ENCODE assay signal across 1 cellular context in the genomic region with DNA sequence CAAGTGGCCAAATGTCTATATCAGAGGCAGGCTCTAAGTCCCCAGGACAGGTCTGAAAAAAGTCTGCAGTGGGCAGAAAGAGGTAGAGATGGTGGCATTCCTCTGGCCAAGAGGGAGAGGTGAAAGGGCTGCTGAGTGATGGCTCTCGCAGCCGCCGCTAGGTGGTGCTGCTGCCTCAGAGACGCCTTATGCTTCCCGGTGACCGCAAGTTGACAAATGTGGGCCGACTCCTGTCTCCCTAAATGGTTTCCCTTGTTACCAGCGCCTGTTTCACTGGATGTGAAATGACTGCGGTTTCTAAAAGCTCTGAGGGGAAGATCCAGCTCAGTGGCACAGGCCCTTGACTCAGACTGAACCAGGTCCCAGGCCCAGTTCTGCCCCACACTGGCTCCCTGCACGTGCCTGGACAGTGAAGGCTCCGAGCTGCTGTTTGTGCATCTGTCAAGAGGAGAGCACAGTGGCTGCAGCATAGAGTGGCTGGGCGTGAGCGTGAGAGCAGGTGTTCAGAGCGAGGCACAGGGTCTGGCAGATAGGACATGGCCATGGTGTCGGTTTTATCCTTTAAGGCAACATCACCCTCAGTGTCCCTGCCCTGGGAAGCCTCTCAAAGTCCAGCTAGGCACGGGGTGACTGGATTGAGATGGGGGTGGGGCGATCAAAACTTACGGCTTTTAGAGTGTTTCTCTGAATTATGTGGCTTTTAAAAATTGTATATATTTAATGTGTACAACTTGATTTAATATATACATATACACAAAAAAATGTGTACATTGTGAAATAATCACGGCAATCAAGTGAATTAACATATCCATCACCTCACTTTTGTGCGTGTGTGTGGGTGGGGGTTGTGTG.
TF ChIP-seq lines count a peak whose summit lies in the region.

No MANE protein-coding gene starts in this region.

TF ChIP-seq in K562, 482 proteins besides CTCF, POLR2A, EP300 and RAD21 (continued from another document):
- TF ChIP-seq, protein P1, sequence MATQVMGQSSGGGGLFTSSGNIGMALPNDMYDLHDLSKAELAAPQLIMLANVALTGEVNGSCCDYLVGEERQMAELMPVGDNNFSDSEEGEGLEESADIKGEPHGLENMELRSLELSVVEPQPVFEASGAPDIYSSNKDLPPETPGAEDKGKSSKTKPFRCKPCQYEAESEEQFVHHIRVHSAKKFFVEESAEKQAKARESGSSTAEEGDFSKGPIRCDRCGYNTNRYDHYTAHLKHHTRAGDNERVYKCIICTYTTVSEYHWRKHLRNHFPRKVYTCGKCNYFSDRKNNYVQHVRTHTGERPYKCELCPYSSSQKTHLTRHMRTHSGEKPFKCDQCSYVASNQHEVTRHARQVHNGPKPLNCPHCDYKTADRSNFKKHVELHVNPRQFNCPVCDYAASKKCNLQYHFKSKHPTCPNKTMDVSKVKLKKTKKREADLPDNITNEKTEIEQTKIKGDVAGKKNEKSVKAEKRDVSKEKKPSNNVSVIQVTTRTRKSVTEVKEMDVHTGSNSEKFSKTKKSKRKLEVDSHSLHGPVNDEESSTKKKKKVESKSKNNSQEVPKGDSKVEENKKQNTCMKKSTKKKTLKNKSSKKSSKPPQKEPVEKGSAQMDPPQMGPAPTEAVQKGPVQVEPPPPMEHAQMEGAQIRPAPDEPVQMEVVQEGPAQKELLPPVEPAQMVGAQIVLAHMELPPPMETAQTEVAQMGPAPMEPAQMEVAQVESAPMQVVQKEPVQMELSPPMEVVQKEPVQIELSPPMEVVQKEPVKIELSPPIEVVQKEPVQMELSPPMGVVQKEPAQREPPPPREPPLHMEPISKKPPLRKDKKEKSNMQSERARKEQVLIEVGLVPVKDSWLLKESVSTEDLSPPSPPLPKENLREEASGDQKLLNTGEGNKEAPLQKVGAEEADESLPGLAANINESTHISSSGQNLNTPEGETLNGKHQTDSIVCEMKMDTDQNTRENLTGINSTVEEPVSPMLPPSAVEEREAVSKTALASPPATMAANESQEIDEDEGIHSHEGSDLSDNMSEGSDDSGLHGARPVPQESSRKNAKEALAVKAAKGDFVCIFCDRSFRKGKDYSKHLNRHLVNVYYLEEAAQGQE (CRISPR knock-in tag; IDR thresholded peaks at IDR 0.05; ENCODE audit: low read depth), result no peak
- TF ChIP-seq SMAD1 (IDR thresholded peaks at IDR 0.05; ENCODE audit: low read depth, low read length, partially characterized antibody) (no peak), ZNF175 (CRISPR knock-in tag; IDR thresholded peaks at IDR 0.05; ENCODE audit: low read depth) (no peak), ZNF445 (CRISPR knock-in tag; IDR thresholded peaks at IDR 0.05; ENCODE audit: low read depth) (no peak), PTRF (tag; IDR thresholded peaks at IDR 0.05) (no peak), ARNT (IDR thresholded peaks at IDR 0.05) (no peak), SREBF1 (IDR thresholded peaks at IDR 0.05; ENCODE audit: borderline replicate concordance, low read depth, low read length) (no peak), CCAR2 (IDR thresholded peaks at IDR 0.05; ENCODE audit: low read depth, low read length) (no peak), NFE2 (IDR thresholded peaks at IDR 0.05; ENCODE audit: low read depth) (no peak), MAFG (tag; conservative IDR thresholded peaks at IDR 0.05) (no peak), CHD4 (IDR thresholded peaks at IDR 0.05; ENCODE audit: insufficient read depth, insufficient replicate concordance, low read depth, low read length, poor library complexity, severe bottlenecking) (no peak), ZNF12 (CRISPR knock-in tag; IDR thresholded peaks at IDR 0.05) (no peak), CREM (IDR thresholded peaks at IDR 0.05; ENCODE audit: low read depth) (peak; percentile 43), ZNF311 (CRISPR knock-in tag; IDR thresholded peaks at IDR 0.05) (no peak), SLC30A9 (CRISPR knock-in tag; IDR thresholded peaks at IDR 0.05) (no peak), BHLHE40 (IDR thresholded peaks at IDR 0.05; ENCODE audit: low read length) (peak; percentile 60), MYNN (IDR thresholded peaks at IDR 0.05) (no peak), MYNN (CRISPR knock-in tag; IDR thresholded peaks at IDR 0.05) (no peak), NFATC3 (IDR thresholded peaks at IDR 0.05) (no peak), FOXK2 (conservative IDR thresholded peaks at IDR 0.05 in 1 of 2, IDR thresholded peaks at IDR 0.05 in 1 of 2; ENCODE audit: low read depth in 2 of 2) (peak; percentile 18 to 79; a peak in 3 of 4 replicates)
- TF ChIP-seq, protein P2, sequence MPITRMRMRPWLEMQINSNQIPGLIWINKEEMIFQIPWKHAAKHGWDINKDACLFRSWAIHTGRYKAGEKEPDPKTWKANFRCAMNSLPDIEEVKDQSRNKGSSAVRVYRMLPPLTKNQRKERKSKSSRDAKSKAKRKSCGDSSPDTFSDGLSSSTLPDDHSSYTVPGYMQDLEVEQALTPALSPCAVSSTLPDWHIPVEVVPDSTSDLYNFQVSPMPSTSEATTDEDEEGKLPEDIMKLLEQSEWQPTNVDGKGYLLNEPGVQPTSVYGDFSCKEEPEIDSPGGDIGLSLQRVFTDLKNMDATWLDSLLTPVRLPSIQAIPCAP (CRISPR knock-in tag; IDR thresholded peaks at IDR 0.05; ENCODE audit: borderline replicate concordance), result no peak
- TF ChIP-seq, protein P3, sequence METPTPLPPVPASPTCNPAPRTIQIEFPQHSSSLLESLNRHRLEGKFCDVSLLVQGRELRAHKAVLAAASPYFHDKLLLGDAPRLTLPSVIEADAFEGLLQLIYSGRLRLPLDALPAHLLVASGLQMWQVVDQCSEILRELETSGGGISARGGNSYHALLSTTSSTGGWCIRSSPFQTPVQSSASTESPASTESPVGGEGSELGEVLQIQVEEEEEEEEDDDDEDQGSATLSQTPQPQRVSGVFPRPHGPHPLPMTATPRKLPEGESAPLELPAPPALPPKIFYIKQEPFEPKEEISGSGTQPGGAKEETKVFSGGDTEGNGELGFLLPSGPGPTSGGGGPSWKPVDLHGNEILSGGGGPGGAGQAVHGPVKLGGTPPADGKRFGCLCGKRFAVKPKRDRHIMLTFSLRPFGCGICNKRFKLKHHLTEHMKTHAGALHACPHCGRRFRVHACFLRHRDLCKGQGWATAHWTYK (CRISPR knock-in tag; IDR thresholded peaks at IDR 0.05), result no peak
- TF ChIP-seq, protein P4, sequence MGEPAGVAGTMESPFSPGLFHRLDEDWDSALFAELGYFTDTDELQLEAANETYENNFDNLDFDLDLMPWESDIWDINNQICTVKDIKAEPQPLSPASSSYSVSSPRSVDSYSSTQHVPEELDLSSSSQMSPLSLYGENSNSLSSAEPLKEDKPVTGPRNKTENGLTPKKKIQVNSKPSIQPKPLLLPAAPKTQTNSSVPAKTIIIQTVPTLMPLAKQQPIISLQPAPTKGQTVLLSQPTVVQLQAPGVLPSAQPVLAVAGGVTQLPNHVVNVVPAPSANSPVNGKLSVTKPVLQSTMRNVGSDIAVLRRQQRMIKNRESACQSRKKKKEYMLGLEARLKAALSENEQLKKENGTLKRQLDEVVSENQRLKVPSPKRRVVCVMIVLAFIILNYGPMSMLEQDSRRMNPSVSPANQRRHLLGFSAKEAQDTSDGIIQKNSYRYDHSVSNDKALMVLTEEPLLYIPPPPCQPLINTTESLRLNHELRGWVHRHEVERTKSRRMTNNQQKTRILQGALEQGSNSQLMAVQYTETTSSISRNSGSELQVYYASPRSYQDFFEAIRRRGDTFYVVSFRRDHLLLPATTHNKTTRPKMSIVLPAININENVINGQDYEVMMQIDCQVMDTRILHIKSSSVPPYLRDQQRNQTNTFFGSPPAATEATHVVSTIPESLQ (CRISPR knock-in tag; IDR thresholded peaks at IDR 0.05), result no peak
- TF ChIP-seq, protein P5, sequence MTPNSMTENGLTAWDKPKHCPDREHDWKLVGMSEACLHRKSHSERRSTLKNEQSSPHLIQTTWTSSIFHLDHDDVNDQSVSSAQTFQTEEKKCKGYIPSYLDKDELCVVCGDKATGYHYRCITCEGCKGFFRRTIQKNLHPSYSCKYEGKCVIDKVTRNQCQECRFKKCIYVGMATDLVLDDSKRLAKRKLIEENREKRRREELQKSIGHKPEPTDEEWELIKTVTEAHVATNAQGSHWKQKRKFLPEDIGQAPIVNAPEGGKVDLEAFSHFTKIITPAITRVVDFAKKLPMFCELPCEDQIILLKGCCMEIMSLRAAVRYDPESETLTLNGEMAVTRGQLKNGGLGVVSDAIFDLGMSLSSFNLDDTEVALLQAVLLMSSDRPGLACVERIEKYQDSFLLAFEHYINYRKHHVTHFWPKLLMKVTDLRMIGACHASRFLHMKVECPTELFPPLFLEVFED (CRISPR knock-in tag; conservative IDR thresholded peaks at IDR 0.05), result no peak
- TF ChIP-seq, protein P6, sequence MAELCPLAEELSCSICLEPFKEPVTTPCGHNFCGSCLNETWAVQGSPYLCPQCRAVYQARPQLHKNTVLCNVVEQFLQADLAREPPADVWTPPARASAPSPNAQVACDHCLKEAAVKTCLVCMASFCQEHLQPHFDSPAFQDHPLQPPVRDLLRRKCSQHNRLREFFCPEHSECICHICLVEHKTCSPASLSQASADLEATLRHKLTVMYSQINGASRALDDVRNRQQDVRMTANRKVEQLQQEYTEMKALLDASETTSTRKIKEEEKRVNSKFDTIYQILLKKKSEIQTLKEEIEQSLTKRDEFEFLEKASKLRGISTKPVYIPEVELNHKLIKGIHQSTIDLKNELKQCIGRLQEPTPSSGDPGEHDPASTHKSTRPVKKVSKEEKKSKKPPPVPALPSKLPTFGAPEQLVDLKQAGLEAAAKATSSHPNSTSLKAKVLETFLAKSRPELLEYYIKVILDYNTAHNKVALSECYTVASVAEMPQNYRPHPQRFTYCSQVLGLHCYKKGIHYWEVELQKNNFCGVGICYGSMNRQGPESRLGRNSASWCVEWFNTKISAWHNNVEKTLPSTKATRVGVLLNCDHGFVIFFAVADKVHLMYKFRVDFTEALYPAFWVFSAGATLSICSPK (IDR thresholded peaks at IDR 0.05; ENCODE audit: borderline replicate concordance), result no peak
- TF ChIP-seq, protein P7, sequence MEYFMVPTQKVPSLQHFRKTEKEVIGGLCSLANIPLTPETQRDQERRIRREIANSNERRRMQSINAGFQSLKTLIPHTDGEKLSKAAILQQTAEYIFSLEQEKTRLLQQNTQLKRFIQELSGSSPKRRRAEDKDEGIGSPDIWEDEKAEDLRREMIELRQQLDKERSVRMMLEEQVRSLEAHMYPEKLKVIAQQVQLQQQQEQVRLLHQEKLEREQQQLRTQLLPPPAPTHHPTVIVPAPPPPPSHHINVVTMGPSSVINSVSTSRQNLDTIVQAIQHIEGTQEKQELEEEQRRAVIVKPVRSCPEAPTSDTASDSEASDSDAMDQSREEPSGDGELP (CRISPR knock-in tag; IDR thresholded peaks at IDR 0.05; ENCODE audit: borderline replicate concordance), result peak; percentile 29; the same call in 1 of the 2 replicates
- TF ChIP-seq, protein P8, sequence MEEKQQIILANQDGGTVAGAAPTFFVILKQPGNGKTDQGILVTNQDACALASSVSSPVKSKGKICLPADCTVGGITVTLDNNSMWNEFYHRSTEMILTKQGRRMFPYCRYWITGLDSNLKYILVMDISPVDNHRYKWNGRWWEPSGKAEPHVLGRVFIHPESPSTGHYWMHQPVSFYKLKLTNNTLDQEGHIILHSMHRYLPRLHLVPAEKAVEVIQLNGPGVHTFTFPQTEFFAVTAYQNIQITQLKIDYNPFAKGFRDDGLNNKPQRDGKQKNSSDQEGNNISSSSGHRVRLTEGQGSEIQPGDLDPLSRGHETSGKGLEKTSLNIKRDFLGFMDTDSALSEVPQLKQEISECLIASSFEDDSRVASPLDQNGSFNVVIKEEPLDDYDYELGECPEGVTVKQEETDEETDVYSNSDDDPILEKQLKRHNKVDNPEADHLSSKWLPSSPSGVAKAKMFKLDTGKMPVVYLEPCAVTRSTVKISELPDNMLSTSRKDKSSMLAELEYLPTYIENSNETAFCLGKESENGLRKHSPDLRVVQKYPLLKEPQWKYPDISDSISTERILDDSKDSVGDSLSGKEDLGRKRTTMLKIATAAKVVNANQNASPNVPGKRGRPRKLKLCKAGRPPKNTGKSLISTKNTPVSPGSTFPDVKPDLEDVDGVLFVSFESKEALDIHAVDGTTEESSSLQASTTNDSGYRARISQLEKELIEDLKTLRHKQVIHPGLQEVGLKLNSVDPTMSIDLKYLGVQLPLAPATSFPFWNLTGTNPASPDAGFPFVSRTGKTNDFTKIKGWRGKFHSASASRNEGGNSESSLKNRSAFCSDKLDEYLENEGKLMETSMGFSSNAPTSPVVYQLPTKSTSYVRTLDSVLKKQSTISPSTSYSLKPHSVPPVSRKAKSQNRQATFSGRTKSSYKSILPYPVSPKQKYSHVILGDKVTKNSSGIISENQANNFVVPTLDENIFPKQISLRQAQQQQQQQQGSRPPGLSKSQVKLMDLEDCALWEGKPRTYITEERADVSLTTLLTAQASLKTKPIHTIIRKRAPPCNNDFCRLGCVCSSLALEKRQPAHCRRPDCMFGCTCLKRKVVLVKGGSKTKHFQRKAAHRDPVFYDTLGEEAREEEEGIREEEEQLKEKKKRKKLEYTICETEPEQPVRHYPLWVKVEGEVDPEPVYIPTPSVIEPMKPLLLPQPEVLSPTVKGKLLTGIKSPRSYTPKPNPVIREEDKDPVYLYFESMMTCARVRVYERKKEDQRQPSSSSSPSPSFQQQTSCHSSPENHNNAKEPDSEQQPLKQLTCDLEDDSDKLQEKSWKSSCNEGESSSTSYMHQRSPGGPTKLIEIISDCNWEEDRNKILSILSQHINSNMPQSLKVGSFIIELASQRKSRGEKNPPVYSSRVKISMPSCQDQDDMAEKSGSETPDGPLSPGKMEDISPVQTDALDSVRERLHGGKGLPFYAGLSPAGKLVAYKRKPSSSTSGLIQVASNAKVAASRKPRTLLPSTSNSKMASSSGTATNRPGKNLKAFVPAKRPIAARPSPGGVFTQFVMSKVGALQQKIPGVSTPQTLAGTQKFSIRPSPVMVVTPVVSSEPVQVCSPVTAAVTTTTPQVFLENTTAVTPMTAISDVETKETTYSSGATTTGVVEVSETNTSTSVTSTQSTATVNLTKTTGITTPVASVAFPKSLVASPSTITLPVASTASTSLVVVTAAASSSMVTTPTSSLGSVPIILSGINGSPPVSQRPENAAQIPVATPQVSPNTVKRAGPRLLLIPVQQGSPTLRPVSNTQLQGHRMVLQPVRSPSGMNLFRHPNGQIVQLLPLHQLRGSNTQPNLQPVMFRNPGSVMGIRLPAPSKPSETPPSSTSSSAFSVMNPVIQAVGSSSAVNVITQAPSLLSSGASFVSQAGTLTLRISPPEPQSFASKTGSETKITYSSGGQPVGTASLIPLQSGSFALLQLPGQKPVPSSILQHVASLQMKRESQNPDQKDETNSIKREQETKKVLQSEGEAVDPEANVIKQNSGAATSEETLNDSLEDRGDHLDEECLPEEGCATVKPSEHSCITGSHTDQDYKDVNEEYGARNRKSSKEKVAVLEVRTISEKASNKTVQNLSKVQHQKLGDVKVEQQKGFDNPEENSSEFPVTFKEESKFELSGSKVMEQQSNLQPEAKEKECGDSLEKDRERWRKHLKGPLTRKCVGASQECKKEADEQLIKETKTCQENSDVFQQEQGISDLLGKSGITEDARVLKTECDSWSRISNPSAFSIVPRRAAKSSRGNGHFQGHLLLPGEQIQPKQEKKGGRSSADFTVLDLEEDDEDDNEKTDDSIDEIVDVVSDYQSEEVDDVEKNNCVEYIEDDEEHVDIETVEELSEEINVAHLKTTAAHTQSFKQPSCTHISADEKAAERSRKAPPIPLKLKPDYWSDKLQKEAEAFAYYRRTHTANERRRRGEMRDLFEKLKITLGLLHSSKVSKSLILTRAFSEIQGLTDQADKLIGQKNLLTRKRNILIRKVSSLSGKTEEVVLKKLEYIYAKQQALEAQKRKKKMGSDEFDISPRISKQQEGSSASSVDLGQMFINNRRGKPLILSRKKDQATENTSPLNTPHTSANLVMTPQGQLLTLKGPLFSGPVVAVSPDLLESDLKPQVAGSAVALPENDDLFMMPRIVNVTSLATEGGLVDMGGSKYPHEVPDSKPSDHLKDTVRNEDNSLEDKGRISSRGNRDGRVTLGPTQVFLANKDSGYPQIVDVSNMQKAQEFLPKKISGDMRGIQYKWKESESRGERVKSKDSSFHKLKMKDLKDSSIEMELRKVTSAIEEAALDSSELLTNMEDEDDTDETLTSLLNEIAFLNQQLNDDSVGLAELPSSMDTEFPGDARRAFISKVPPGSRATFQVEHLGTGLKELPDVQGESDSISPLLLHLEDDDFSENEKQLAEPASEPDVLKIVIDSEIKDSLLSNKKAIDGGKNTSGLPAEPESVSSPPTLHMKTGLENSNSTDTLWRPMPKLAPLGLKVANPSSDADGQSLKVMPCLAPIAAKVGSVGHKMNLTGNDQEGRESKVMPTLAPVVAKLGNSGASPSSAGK (IDR thresholded peaks at IDR 0.05), result no peak
